Comparison of ENCODE assay signal across 8 cellular contexts in the genomic region with DNA sequence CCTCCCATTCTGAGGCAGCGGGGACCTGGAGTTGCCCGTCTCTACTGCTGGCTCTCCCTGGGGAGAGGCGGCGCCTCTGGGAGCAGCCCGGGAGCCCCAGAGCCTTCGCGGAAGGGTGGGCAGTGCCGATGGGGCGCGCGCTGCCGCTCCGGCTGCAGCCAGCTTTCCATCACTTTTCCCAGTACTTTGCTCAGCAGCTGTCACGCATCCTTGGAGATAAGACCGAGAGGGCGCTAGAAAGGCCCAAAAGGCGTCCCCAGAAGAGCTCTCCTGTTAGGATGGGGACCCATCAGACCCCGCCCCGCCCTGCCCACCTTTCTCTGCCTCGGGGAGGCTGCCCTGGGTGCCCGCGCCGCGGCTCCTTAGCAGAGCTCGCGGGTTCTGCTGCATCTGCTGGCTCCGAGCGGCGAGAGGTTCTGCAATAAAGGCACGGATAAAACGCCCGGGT. TPM values are rescaled to one million over a fixed set of nuclear protein-coding genes. Genes with fewer than 3 reads are reported as not detected.
DNase-seq lines count a peak whose midpoint lies in the region; ATAC-seq, FAIRE-seq and TF ChIP-seq lines count a peak whose summit lies in the region.

No MANE protein-coding gene starts in this region.

- TF ChIP-seq RAD21 in A549 (conservative IDR thresholded peaks at IDR 0.05 in 1 of 2, IDR thresholded peaks at IDR 0.05 in 1 of 2): no peak

- FAIRE-seq in A549 (lab: Jason Lieb, UNC): no peak

- peak in 1 of 2 experiments; percentile 35 for DNase-seq in A549 (ENCODE audit: low read depth in 1 of 2, low spot score in 1 of 2)
- DNase-seq in Panc1 (ENCODE audit: low read depth, low spot score): no peak
- DNase-seq in coronary artery (ENCODE audit: low spot score): no peak
- DNase-seq in right lobe of liver: peak in 1 of 3 donors; percentile 23
- peak; percentile 4 for DNase-seq in stromal cell of bone marrow (ENCODE audit: low read depth)
- no peak for DNase-seq in CD1c-positive myeloid dendritic cell (ENCODE audit: extremely low spot score)

- WGBS in A549 (ENCODE audit: missing lambda C conversion rate): 3% methylated on average over 6 of the region's 32 CpGs
- no CpG with 5 or more reads among the region's 32 CpGs for WGBS in right lobe of liver (ENCODE audit: insufficient coverage, low coverage, low lambda C conversion rate, missing lambda C conversion rate)

- no peak for TF ChIP-seq CTCF in A549 (IDR thresholded peaks at IDR 0.05)
- TF ChIP-seq CTCF in Panc1 (IDR thresholded peaks at IDR 0.05): no peak
- TF ChIP-seq CTCF in coronary artery (IDR thresholded peaks at IDR 0.05): no peak
- TF ChIP-seq CTCF in right lobe of liver (IDR thresholded peaks at IDR 0.05): no peak

- H3K27me3 ChIP-seq in Panc1 (ENCODE audit: control insufficient read depth, insufficient read depth, low read length) (peaks cover 32% of the 10 kb centered on the region), right lobe of liver (peaks cover 0 to 20% of the 10 kb centered on the region in 2 donors)

- no TSS peak for BruUV-seq in Panc1 (replicated peaks; lab: Mats Ljungman, UMichigan)

- H3K4me1 ChIP-seq in A549 (peaks cover 20% of the 10 kb centered on the region), Panc1 (ENCODE audit: control insufficient read depth, insufficient read depth, low read length) (peaks cover 4% of the 10 kb centered on the region; the same call in 1 of the 2 replicates), right lobe of liver (peaks cover 0 to 12% (median 3%) of the 10 kb centered on the region in 4 donors)

- TF ChIP-seq POLR2A in A549 (IDR thresholded peaks at IDR 0.05; ENCODE audit: low read length) (no peak), right lobe of liver (IDR thresholded peaks at IDR 0.05) (no peak)

- POLR2A ChIA-PET in A549 (lab: Yijun Ruan, JAX) (interaction anchor here (0.6 to 2.3 kb wide), 6 partner anchors 125 to 895 kb away, joined by 3 to 22 read pairs (median 6); a partner anchor contains a TSS), Panc1 (lab: Charles Lee) (interaction anchor here (0.6 kb wide), 1 partner anchor 1884 kb away, joined by 3 read pairs; no protein-coding TSS in a partner anchor)

- H3K4me2 ChIP-seq in A549: peak overlapping the region; percentile 85

- in situ Hi-C loops in Panc1 (cut with HindIII; ENCODE audit: low pct_unique_long_range_greater_than_20kb, low sequenced_read_pairs): no loop called here

- no peaks in the 10 kb centered on the region for H3K9me3 ChIP-seq in A549
- no peaks in the 10 kb centered on the region for H3K9me3 ChIP-seq in Panc1 (ENCODE audit: control insufficient read depth, insufficient read depth, low read depth, low read length)
- H3K9me3 ChIP-seq in right lobe of liver: no peaks in the 10 kb centered on the region

- H3K27ac ChIP-seq in A549 (peak overlapping the region; percentile 89 to 93), Panc1 (ENCODE audit: low read length) (no peak overlapping the region), coronary artery (no peak overlapping the region), right lobe of liver (no peak overlapping the region)

- intact Hi-C loops in Panc1 (cut with micrococcal nuclease; ENCODE audit: unreplicated experiment): loop anchor here (10.0 kb wide), 1 partner anchor 429 kb away; no protein-coding TSS in a partner anchor
- intact Hi-C loops in right lobe of liver (cut with DNase I): loop anchor here (5.0 to 10.0 kb wide), 2 partner anchors 549 to 551 kb away; no protein-coding TSS in a partner anchor

- H3K4me3 ChIP-seq in A549 (peak overlapping the region; percentile 67), Panc1 (ENCODE audit: low read depth in 2 of 2, low read length in 2 of 2) (peak overlapping the region; percentile 39 to 49), coronary artery (peak overlapping the region; percentile 66), right lobe of liver (peak overlapping the region; percentile 25 to 45 (median 32))

- no peak for TF ChIP-seq EP300 in A549 (IDR thresholded peaks at IDR 0.05)

- CTCF ChIA-PET in A549 (lab: Yijun Ruan, JAX): interaction anchor here (0.7 to 9.0 kb wide), 114 partner anchors 10 to 1319 kb away, joined by 3 to 388 read pairs (median 5); no protein-coding TSS in a partner anchor
- CTCF ChIA-PET in Panc1 (lab: Charles Lee): interaction anchor here (0.6 to 1.5 kb wide), 5 partner anchors 28 to 686 kb away, joined by 3 to 8 read pairs (median 5); no protein-coding TSS in a partner anchor

- H3K36me3 ChIP-seq in Panc1 (ENCODE audit: control insufficient read depth, insufficient read depth, low read length) (no peaks in the 10 kb centered on the region), right lobe of liver (no peaks in the 10 kb centered on the region)

- peak; percentile 60 to 69 for ATAC-seq in A549
- peak; percentile 20 for ATAC-seq in GM18511 (IDR thresholded peaks at IDR 0.05; ENCODE audit: unreplicated experiment)
- ATAC-seq in Panc1: peak; percentile 54
- ATAC-seq in right lobe of liver: peak; percentile 3 to 41 (median 9)
- no peak for ATAC-seq in GM18861 (IDR thresholded peaks at IDR 0.05; ENCODE audit: unreplicated experiment)

TF ChIP-seq in A549, 52 proteins besides CTCF, POLR2A, EP300 and RAD21 (continues in another document):
- TF ChIP-seq HOXA7 (CRISPR knock-in tag; IDR thresholded peaks at IDR 0.05) (no peak), SMC3 (IDR thresholded peaks at IDR 0.05) (no peak), KDM5A (IDR thresholded peaks at IDR 0.05) (no peak), ZFP36 (IDR thresholded peaks at IDR 0.05; ENCODE audit: borderline replicate concordance, partially characterized antibody) (no peak), BHLHE40 (IDR thresholded peaks at IDR 0.05; ENCODE audit: low read depth, low read length) (no peak), RFX5 (IDR thresholded peaks at IDR 0.05) (no peak), JUNB (IDR thresholded peaks at IDR 0.05) (no peak), GATA3 (IDR thresholded peaks at IDR 0.05; ENCODE audit: borderline replicate concordance) (no peak), TP53 (CRISPR knock-in tag; IDR thresholded peaks at IDR 0.05) (no peak), CBX8 (IDR thresholded peaks at IDR 0.05) (no peak), CBX2 (IDR thresholded peaks at IDR 0.05; ENCODE audit: borderline replicate concordance, low read depth) (no peak)
- TF ChIP-seq, protein P1, sequence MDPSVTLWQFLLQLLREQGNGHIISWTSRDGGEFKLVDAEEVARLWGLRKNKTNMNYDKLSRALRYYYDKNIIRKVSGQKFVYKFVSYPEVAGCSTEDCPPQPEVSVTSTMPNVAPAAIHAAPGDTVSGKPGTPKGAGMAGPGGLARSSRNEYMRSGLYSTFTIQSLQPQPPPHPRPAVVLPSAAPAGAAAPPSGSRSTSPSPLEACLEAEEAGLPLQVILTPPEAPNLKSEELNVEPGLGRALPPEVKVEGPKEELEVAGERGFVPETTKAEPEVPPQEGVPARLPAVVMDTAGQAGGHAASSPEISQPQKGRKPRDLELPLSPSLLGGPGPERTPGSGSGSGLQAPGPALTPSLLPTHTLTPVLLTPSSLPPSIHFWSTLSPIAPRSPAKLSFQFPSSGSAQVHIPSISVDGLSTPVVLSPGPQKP (IDR thresholded peaks at IDR 0.05; ENCODE audit: low read depth, low read length): no peak
- TF ChIP-seq, protein P2, sequence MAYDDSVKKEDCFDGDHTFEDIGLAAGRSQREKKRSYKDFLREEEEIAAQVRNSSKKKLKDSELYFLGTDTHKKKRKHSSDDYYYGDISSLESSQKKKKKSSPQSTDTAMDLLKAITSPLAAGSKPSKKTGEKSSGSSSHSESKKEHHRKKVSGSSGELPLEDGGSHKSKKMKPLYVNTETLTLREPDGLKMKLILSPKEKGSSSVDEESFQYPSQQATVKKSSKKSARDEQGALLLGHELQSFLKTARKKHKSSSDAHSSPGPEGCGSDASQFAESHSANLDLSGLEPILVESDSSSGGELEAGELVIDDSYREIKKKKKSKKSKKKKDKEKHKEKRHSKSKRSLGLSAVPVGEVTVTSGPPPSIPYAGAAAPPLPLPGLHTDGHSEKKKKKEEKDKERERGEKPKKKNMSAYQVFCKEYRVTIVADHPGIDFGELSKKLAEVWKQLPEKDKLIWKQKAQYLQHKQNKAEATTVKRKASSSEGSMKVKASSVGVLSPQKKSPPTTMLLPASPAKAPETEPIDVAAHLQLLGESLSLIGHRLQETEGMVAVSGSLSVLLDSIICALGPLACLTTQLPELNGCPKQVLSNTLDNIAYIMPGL (CRISPR knock-in tag; IDR thresholded peaks at IDR 0.05; ENCODE audit: borderline replicate concordance): no peak
- TF ChIP-seq, protein P3, sequence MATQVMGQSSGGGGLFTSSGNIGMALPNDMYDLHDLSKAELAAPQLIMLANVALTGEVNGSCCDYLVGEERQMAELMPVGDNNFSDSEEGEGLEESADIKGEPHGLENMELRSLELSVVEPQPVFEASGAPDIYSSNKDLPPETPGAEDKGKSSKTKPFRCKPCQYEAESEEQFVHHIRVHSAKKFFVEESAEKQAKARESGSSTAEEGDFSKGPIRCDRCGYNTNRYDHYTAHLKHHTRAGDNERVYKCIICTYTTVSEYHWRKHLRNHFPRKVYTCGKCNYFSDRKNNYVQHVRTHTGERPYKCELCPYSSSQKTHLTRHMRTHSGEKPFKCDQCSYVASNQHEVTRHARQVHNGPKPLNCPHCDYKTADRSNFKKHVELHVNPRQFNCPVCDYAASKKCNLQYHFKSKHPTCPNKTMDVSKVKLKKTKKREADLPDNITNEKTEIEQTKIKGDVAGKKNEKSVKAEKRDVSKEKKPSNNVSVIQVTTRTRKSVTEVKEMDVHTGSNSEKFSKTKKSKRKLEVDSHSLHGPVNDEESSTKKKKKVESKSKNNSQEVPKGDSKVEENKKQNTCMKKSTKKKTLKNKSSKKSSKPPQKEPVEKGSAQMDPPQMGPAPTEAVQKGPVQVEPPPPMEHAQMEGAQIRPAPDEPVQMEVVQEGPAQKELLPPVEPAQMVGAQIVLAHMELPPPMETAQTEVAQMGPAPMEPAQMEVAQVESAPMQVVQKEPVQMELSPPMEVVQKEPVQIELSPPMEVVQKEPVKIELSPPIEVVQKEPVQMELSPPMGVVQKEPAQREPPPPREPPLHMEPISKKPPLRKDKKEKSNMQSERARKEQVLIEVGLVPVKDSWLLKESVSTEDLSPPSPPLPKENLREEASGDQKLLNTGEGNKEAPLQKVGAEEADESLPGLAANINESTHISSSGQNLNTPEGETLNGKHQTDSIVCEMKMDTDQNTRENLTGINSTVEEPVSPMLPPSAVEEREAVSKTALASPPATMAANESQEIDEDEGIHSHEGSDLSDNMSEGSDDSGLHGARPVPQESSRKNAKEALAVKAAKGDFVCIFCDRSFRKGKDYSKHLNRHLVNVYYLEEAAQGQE (IDR thresholded peaks at IDR 0.05): no peak

RNA-seq across cellular contexts. Expression of a gene that starts 0.5 kb away (rescaled TPM):
- polyA plus RNA-seq in A549 (2011; rRNA removed) (7.9 and 8.4 TPM in 2 replicates), A549 (2017; fragmentation: RNase III; extraction: RNeasy Plus Mini Kit Qiagen cat#74134 plus additional on column Dnase treatment) (5.1 to 5.7 TPM (median 5.3 TPM) in 3 replicates)
- polyA plus RNA-seq in A549 (2012; cell fraction: cytosol; rRNA removed): 2.8 and 3.3 TPM in 2 replicates
- polyA plus RNA-seq in A549 (2012; cell fraction: nucleus; rRNA removed): 3.9 and 6.5 TPM in 2 replicates
- polyA minus RNA-seq in A549 (2011; rRNA and poly(A)+ RNA removed): 34.5 and 45.6 TPM in 2 replicates
- total RNA-seq in Panc1 (2021; ENCODE audit: unreplicated experiment) (not detected), right lobe of liver (not detected)
- polyA plus RNA-seq in Panc1 (2012; ENCODE audit: insufficient read length): not detected

Comparison
In these comparisons a context has a peak if more than half of its experiments do, and no peak if none do; other contexts are left out.
1. H3K27ac ChIP-seq: peak in A549 (2 of 2); none in Panc1 (single experiment), coronary artery (0 of 2) and right lobe of liver (0 of 3).
2. Peak in every context shown above with its lines, with median percentiles within 50 percentile points of each other: H3K4me3 ChIP-seq.